ENCODE assay signal across 16 cellular contexts in the genomic region with DNA sequence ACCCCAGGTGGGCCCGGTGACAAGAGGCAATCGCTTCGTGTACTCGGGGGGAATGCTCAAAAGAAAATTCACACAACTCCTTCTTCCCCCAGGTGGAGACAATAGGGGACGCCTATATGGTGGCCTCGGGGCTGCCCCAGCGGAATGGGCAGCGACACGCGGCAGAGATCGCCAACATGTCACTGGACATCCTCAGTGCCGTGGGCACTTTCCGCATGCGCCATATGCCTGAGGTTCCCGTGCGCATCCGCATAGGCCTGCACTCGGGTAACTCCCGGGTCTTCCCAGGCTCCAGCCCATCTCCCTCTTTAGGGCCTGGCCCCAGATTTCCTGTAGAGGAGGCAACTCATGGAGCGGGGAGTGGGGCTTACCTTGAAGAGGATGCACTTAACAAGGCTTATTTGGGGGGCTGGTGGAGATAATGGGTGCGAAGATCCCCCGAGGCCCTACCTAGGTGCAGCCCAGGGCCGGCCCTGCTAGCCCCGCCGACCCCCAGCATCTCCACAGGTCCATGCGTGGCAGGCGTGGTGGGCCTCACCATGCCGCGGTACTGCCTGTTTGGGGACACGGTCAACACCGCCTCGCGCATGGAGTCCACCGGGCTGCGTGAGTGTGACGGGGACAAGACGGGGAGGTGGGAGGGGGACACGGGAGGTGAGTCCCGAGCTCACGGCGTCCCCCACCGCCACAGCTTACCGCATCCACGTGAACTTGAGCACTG. TPM values are rescaled to one million over a fixed set of nuclear protein-coding genes. Genes with fewer than 3 reads are reported as not detected.
DNase-seq lines count a peak whose midpoint lies in the region; ATAC-seq and TF ChIP-seq lines count a peak whose summit lies in the region.
"Had no signal": no experiment of that assay in that cellular context is flagged by ENCODE, and none has a peak within 500 bp of the region (broad histone marks: within the 10 kb centered on the region; RNA-seq: fewer than 3 reads in every experiment).

No MANE protein-coding gene starts in this region.

- TF ChIP-seq CTCF in heart left ventricle (IDR thresholded peaks at IDR 0.05) (no peak), endothelial cell (IDR thresholded peaks at IDR 0.05; ENCODE audit: unreplicated experiment) (no peak), upper lobe of left lung (IDR thresholded peaks at IDR 0.05) (no peak), OCI-LY7 (conservative IDR thresholded peaks at IDR 0.05; ENCODE audit: low read length) (no peak)

- H3K27ac Mint-ChIP-seq in endothelial cell (ENCODE audit: unreplicated experiment): no peak overlapping the region
- H3K27ac Mint-ChIP-seq in naive thymus-derived CD8-positive, alpha-beta T cell: no peak overlapping the region

- H3K27ac ChIP-seq in heart left ventricle (no peak overlapping the region), upper lobe of left lung (peak overlapping the region in 1 of 4 donors; percentile 88), OCI-LY7 (ENCODE audit: low read depth, low read length, poor library complexity, severe bottlenecking) (no peak overlapping the region)
- H3K27ac ChIP-seq: thyroid gland had no signal

- no peaks in the 10 kb centered on the region for H4K20me1 ChIP-seq in OCI-LY7 (ENCODE audit: insufficient read depth, low read length)

- peak overlapping the region; percentile 62 for H3K4me3 Mint-ChIP-seq in endothelial cell (ENCODE audit: unreplicated experiment)
- H3K4me3 Mint-ChIP-seq in naive thymus-derived CD8-positive, alpha-beta T cell: peak overlapping the region in 8 of 10 donors; percentile 11 to 83 (median 32)

- 66 to 75% (median 71%) methylated on average over 40 to 44 of the region's 44 CpGs for WGBS in heart left ventricle, 4 donors
- WGBS in upper lobe of left lung, 2 donors: 70 to 76% methylated on average over 32 to 44 of the region's 44 CpGs

- H3K9me3 Mint-ChIP-seq in endothelial cell (ENCODE audit: unreplicated experiment): no peaks in the 10 kb centered on the region
- no peaks in the 10 kb centered on the region for H3K9me3 Mint-ChIP-seq in naive thymus-derived CD8-positive, alpha-beta T cell

- no peak overlapping the region for H3K4me2 ChIP-seq in OCI-LY7 (ENCODE audit: low read length)

- H3K36me3 ChIP-seq in heart left ventricle (no peaks in the 10 kb centered on the region), upper lobe of left lung (no peaks in the 10 kb centered on the region), OCI-LY7 (ENCODE audit: insufficient read depth, low read length) (no peaks in the 10 kb centered on the region)
- H3K36me3 ChIP-seq: thyroid gland had no signal

- H3K27me3 ChIP-seq in heart left ventricle: peaks cover 0 to 14% (median 10%) of the 10 kb centered on the region in 9 donors
- H3K27me3 ChIP-seq in upper lobe of left lung: peaks cover 0 to 11% (median 5%) of the 10 kb centered on the region in 4 donors
- H3K27me3 ChIP-seq: thyroid gland had no signal

- H3K4me1 ChIP-seq in heart left ventricle: peaks cover 0 to 40% (median 14%) of the 10 kb centered on the region in 12 donors
- peaks cover 15 to 47% (median 40%) of the 10 kb centered on the region in 4 donors for H3K4me1 ChIP-seq in upper lobe of left lung
- peaks cover 7% of the 10 kb centered on the region for H3K4me1 ChIP-seq in OCI-LY7 (ENCODE audit: insufficient read depth, low read length, poor library complexity, severe bottlenecking)

- POLR2A ChIA-PET in naive thymus-derived CD8-positive, alpha-beta T cell (lab: Charles Lee): no interaction called here
- POLR2A ChIA-PET in OCI-LY7 (lab: Charles Lee): no interaction called here

- no peak for TF ChIP-seq POLR2A in heart left ventricle (IDR thresholded peaks at IDR 0.05)
- TF ChIP-seq POLR2A in upper lobe of left lung (IDR thresholded peaks at IDR 0.05): no peak

- H3K9me3 ChIP-seq in heart left ventricle: no peaks in the 10 kb centered on the region
- H3K9me3 ChIP-seq in upper lobe of left lung: no peaks in the 10 kb centered on the region
- H3K9me3 ChIP-seq in OCI-LY7 (ENCODE audit: low read length): no peaks in the 10 kb centered on the region
- H3K9me3 ChIP-seq: thyroid gland had no signal

- H3K4me3 ChIP-seq in heart left ventricle (peak overlapping the region in 10 of 12 donors; percentile 24 to 51 (median 46)), upper lobe of left lung (peak overlapping the region in 3 of 4 donors; percentile 41 to 55 (median 52)), OCI-LY7 (ENCODE audit: low read depth, low read length, poor library complexity, severe bottlenecking) (no peak overlapping the region)

- DNase-seq in heart left ventricle (no peak), left ventricle myocardium superior (no peak), endothelial cell (ENCODE audit: low spot score) (no peak), upper lobe of left lung (peak in 1 of 2 donors; percentile 77), NK-92 (lab: John Stamatoyannopoulos, UW; ENCODE audit: unreplicated experiment) (no peak), SKM-1 treated with dmso at 0.1 percent for 144 hours (lab: John Stamatoyannopoulos, UW; ENCODE audit: unreplicated experiment) (no peak), OCI-LY7 (ENCODE audit: low spot score) (no peak)
- no peak for DNase-seq in naive thymus-derived CD8-positive, alpha-beta T cell
- DNase-seq: activated CD4-positive, alpha-beta T cell treated with anti-CD3 and anti-CD28 coated beads, Interleukin-2, amount 50 U/mL, for 4 hours; cerebellar nuclear complex; KG1; NCI-H187 treated with DMSO at 0.1 percent for 48 hours had no signal

- no peaks in the 10 kb centered on the region for H3K36me3 Mint-ChIP-seq in endothelial cell (ENCODE audit: low read depth, unreplicated experiment)
- no peaks in the 10 kb centered on the region for H3K36me3 Mint-ChIP-seq in naive thymus-derived CD8-positive, alpha-beta T cell

- no peaks in the 10 kb centered on the region for H3K79me2 ChIP-seq in OCI-LY7 (ENCODE audit: insufficient read depth, low read depth, low read length)

- CTCF ChIA-PET in OCI-LY7 (lab: Charles Lee; ENCODE audit: unreplicated experiment): no interaction called here

- H3K9me2 ChIP-seq in OCI-LY7 (ENCODE audit: insufficient read depth, low read length): no peaks in the 10 kb centered on the region

- peaks cover 10% of the 10 kb centered on the region for H3K27me3 Mint-ChIP-seq in endothelial cell (ENCODE audit: unreplicated experiment)
- peaks cover 3 to 22% (median 7%) of the 10 kb centered on the region in 5 donors for H3K27me3 Mint-ChIP-seq in naive thymus-derived CD8-positive, alpha-beta T cell

- H3K4me1 Mint-ChIP-seq in endothelial cell (ENCODE audit: unreplicated experiment): peaks cover 7% of the 10 kb centered on the region
- peaks cover 8 to 35% (median 20%) of the 10 kb centered on the region in 4 donors for H3K4me1 Mint-ChIP-seq in naive thymus-derived CD8-positive, alpha-beta T cell

- no peak for ATAC-seq in heart left ventricle
- ATAC-seq in left ventricle myocardium superior: no peak
- ATAC-seq in naive thymus-derived CD8-positive, alpha-beta T cell: no peak
- ATAC-seq in upper lobe of left lung (ENCODE audit: low FRiP score in 2 of 2): no peak

- intact Hi-C loops in heart left ventricle (cut with DNase I): no loop called here
- intact Hi-C loops in left ventricle myocardium superior (cut with micrococcal nuclease): no loop called here
- intact Hi-C loops in OCI-LY7 (cut with micrococcal nuclease; ENCODE audit: unreplicated experiment): no loop called here

- no TSS peak for BruUV-seq in OCI-LY7 (replicated peaks; lab: Mats Ljungman, UMichigan)

- no peak overlapping the region for H2AFZ ChIP-seq in OCI-LY7 (ENCODE audit: low read length)

- TF ChIP-seq EP300 in upper lobe of left lung (IDR thresholded peaks at IDR 0.05): no peak

RNA-seq across cellular contexts. Expression of a gene that starts 13.0 kb away (rescaled TPM):
- total RNA-seq in heart left ventricle (not detected), left ventricle myocardium superior (not detected), endothelial cell (ENCODE audit: unreplicated experiment) (not detected), upper lobe of left lung (1 to 10 TPM in 3 of 6 donors, not detected in 3; 2.6 to 5.0 (median 3.8) TPM), OCI-LY7 (2022) (not detected in 2 replicates)
- under 1 TPM in 1 of 2 donors, not detected in 1; 0.04 TPM for polyA plus RNA-seq in heart left ventricle
- total RNA-seq in naive thymus-derived CD8-positive, alpha-beta T cell: not detected
- under 1 TPM in 1 of 3 donors, not detected in 2; 0.17 TPM for polyA plus RNA-seq in naive thymus-derived CD8-positive, alpha-beta T cell
- total RNA-seq in OCI-LY7 (2014; rRNA removed; shearing (Covaris generic)): not detected in 2 replicates
- total RNA-seq: A673, thyroid gland had no signal

RNA-seq across cellular contexts. Expression of a gene that starts 23.5 kb away (rescaled TPM):
- total RNA-seq in heart left ventricle (1 to 10 TPM in 1 of 9 donors, under 1 TPM in 4, not detected in 4; 0.07 to 2.2 (median 0.18) TPM), left ventricle myocardium superior (not detected), endothelial cell (ENCODE audit: unreplicated experiment) (0.13 TPM), upper lobe of left lung (100 to 1,000 TPM in 3 of 6 donors, 10 to 100 TPM in 3; 46.2 to 177 (median 105) TPM), OCI-LY7 (2022) (not detected in 2 replicates)
- polyA plus RNA-seq in heart left ventricle: 1 to 10 TPM in 1 of 2 donors, under 1 TPM in 1; 0.23 to 1.4 TPM
- not detected for total RNA-seq in naive thymus-derived CD8-positive, alpha-beta T cell
- not detected for polyA plus RNA-seq in naive thymus-derived CD8-positive, alpha-beta T cell
- total RNA-seq in OCI-LY7 (2014; rRNA removed; shearing (Covaris generic)): not detected in 2 replicates
- total RNA-seq: Daoy; T-helper 2 cell treated with Interferon-gamma antibody and Interleukin-4, amounts not matched to agents 100 ng/mL and 5 ng/mL, for 36 hours had no signal

Comparison
In these comparisons a context has a peak if more than half of its experiments do, and no peak if none do; other contexts are left out.
1. RNA of a gene that starts 23.5 kb away (total RNA-seq): 46.2 to 177 TPM in upper lobe of left lung; 0.13 TPM in endothelial cell (single experiment), 0.07 to 2.2 TPM in heart left ventricle, not detected in left ventricle myocardium superior (single experiment), not detected in naive thymus-derived CD8-positive, alpha-beta T cell and not detected in OCI-LY7; every median in the first group is over 10 times any median in the second.